8 cellular contexts compared by ENCODE assay signal in genomic region chr13:36865265-36865664, GRCh38. TPM values are rescaled to one million over a fixed set of nuclear protein-coding genes. Genes with fewer than 3 reads are reported as not detected.
"Had no signal": no experiment of that assay in that cellular context is flagged by ENCODE, and none has a peak within 500 bp of the region (broad histone marks: within the 10 kb centered on the region; RNA-seq: fewer than 3 reads in every experiment).

No MANE protein-coding gene starts in this region.

- FAIRE-seq: G401.6, GM12878, GM12891, GM12892, GM18507, GM19239 had no signal

- DNase-seq: GDM1, GF-D8 had no signal

- H3K4me3 ChIP-seq: GM12878 had no signal

- ATAC-seq: GM12878 had no signal

RNA-seq across cellular contexts. Expression of gene SMAD9, which starts 54.8 kb away (rescaled TPM):
- total RNA-seq: GM12878 had no signal
